13 cellular contexts compared by ENCODE assay signal in the genomic region with DNA sequence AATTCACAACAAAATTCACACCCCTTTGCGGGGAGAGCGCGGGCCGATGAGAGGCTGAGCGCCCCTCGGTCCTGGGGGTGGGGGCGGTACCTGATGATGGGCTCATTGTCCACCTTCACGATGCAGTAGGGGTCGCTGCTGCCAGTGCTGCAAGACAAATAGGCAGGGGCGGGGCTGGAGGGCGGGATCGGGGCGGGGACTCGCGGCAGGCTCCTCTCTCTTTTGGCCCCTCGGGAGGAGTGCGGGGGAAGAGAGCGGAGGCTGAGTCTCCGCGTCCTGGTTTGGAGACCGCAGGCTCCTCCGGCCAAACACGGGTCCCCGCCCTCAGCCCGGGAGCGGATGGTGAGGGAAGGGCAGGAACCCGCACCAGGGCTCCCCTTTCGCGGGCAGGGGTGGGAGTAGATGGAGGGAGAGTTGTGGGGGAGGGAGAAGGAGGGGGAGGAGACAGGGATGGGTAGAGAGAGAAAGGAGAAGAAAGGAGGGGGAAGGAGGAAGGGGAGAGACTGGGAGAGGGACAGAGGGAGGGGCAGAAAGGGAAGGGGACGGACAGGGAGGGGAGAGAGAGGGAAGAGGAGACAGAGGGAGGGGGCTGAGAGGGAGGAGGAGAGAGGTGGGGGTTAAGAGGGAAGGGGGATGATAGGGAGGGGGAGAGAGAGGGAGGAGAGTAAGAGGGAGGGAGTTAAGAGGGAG. TPM values are rescaled to one million over a fixed set of nuclear protein-coding genes. Genes with fewer than 3 reads are reported as not detected.
DNase-seq lines count a peak whose midpoint lies in the region; ATAC-seq and TF ChIP-seq lines count a peak whose summit lies in the region.
"Not testable (repeated sequence)": the region's sequence is repeated elsewhere in the genome, so short reads cannot be mapped to it uniquely, and the experiment has no call there.
"Had no signal": no experiment of that assay in that cellular context is flagged by ENCODE, and none has a peak within 500 bp of the region (broad histone marks: within the 10 kb centered on the region; RNA-seq: fewer than 3 reads in every experiment).

No MANE protein-coding gene starts in this region.

- TF ChIP-seq CTCF in GM23338 (conservative IDR thresholded peaks at IDR 0.05; ENCODE audit: low read depth in 2 of 2) = not testable (repeated sequence)

- not testable (repeated sequence) for H3K27me3 ChIP-seq in GM23338 (ENCODE audit: insufficient read depth); right cardiac atrium (ENCODE audit: control insufficient read depth, insufficient read depth)

- not testable (repeated sequence) for H3K27ac ChIP-seq in GM23338 (ENCODE audit: low read depth); right cardiac atrium (ENCODE audit: low read length)

- not testable (repeated sequence) for H3K9me2 ChIP-seq in GM23338 (ENCODE audit: insufficient read depth)

- H3K4me1 Mint-ChIP-seq in GM23338; activated T-cell treated with anti-CD3 and anti-CD28 coated beads, Interleukin-2, amount 50 U/mL, for 72 hours (ENCODE audit: low read depth); stimulated activated effector memory CD8-positive, alpha-beta T cell treated with anti-CD3 and anti-CD28 coated beads, Interleukin-12 subunit alpha, Interleukin-12 subunit beta, amount 100 ng/mL, for 72 hours: not testable (repeated sequence)

- H3K4me2 ChIP-seq in GM23338 = not testable (repeated sequence)

- ATAC-seq in GM18505 (IDR thresholded peaks at IDR 0.05; ENCODE audit: unreplicated experiment) (peak; percentile 35), GM19397 (IDR thresholded peaks at IDR 0.05; ENCODE audit: unreplicated experiment) (peak; percentile 36), GM23338 (peak; percentile 72), HG03025 (IDR thresholded peaks at IDR 0.05; ENCODE audit: low FRiP score, unreplicated experiment) (peak; percentile 26), HG03460 (IDR thresholded peaks at IDR 0.05; ENCODE audit: unreplicated experiment) (peak; percentile 35), right cardiac atrium (peak; percentile 74 to 80)
- ATAC-seq in activated T-cell treated with anti-CD3 and anti-CD28 coated beads, Interleukin-2, amount 50 U/mL, for 72 hours (replicated peaks in 1 of 2) = peak; percentile 76 to 78
- ATAC-seq in stimulated activated effector memory CD8-positive, alpha-beta T cell treated with anti-CD3 and anti-CD28 coated beads, Interleukin-12 subunit alpha, Interleukin-12 subunit beta, amount 100 ng/mL, for 72 hours = peak; percentile 62

- not testable (repeated sequence) for H3K36me3 ChIP-seq in GM23338 (ENCODE audit: insufficient read depth)

- H3K79me2 ChIP-seq in GM23338 (replicated peaks; ENCODE audit: insufficient read depth) = not testable (repeated sequence)

- H3K4me3 Mint-ChIP-seq in GM23338; activated T-cell treated with anti-CD3 and anti-CD28 coated beads, Interleukin-2, amount 50 U/mL, for 72 hours; stimulated activated effector memory CD8-positive, alpha-beta T cell treated with anti-CD3 and anti-CD28 coated beads, Interleukin-12 subunit alpha, Interleukin-12 subunit beta, amount 100 ng/mL, for 72 hours: not testable (repeated sequence)

- not testable (repeated sequence) for TF ChIP-seq POLR2A in GM18505 (IDR thresholded peaks at IDR 0.05; ENCODE audit: borderline replicate concordance, extremely low read depth, insufficient read depth, insufficient read length)

- H3K36me3 Mint-ChIP-seq in GM23338 (ENCODE audit: low read depth); activated T-cell treated with anti-CD3 and anti-CD28 coated beads, Interleukin-2, amount 50 U/mL, for 72 hours (ENCODE audit: insufficient read depth in 2 of 2); stimulated activated effector memory CD8-positive, alpha-beta T cell treated with anti-CD3 and anti-CD28 coated beads, Interleukin-12 subunit alpha, Interleukin-12 subunit beta, amount 100 ng/mL, for 72 hours: not testable (repeated sequence)

- no CpG with 5 or more reads among the region's 30 CpGs for WGBS in right cardiac atrium

- not testable (repeated sequence) for H3K9me3 ChIP-seq in right cardiac atrium (ENCODE audit: control insufficient read depth, low read length)

- not testable (repeated sequence) for H3K4me3 ChIP-seq in GM23338; right cardiac atrium (ENCODE audit: low read length)

- H3K27me3 Mint-ChIP-seq in GM23338 (ENCODE audit: insufficient read depth, low read depth, poor library complexity); activated T-cell treated with anti-CD3 and anti-CD28 coated beads, Interleukin-2, amount 50 U/mL, for 72 hours (ENCODE audit: low read depth): not testable (repeated sequence)

- H3K4me1 ChIP-seq in GM23338 (ENCODE audit: insufficient read depth); right cardiac atrium (ENCODE audit: control insufficient read depth, insufficient read depth, low read length): not testable (repeated sequence)

- not testable (repeated sequence) for H3K9me3 Mint-ChIP-seq in GM23338; activated T-cell treated with anti-CD3 and anti-CD28 coated beads, Interleukin-2, amount 50 U/mL, for 72 hours; stimulated activated effector memory CD8-positive, alpha-beta T cell treated with anti-CD3 and anti-CD28 coated beads, Interleukin-12 subunit alpha, Interleukin-12 subunit beta, amount 100 ng/mL, for 72 hours

- not testable (repeated sequence) for H3K27ac Mint-ChIP-seq in GM23338; activated T-cell treated with anti-CD3 and anti-CD28 coated beads, Interleukin-2, amount 50 U/mL, for 72 hours; stimulated activated effector memory CD8-positive, alpha-beta T cell treated with anti-CD3 and anti-CD28 coated beads, Interleukin-12 subunit alpha, Interleukin-12 subunit beta, amount 100 ng/mL, for 72 hours

- intact Hi-C loops in right cardiac atrium (cut with DNase I) = not testable (repeated sequence)

- not testable (repeated sequence) for H2AFZ ChIP-seq in GM23338

- not testable (repeated sequence) for H4K20me1 ChIP-seq in GM23338 (replicated peaks; ENCODE audit: insufficient read depth)

- not testable (repeated sequence) for H3F3A ChIP-seq in GM23338 (replicated peaks; ENCODE audit: low read depth)

- not testable (repeated sequence) for DNase-seq in GM23338 (ENCODE audit: low spot score); activated T-cell treated with anti-CD3 and anti-CD28 coated beads, Interleukin-2, amount 50 U/mL, for 72 hours; right cardiac atrium; stimulated activated effector memory CD8-positive, alpha-beta T cell treated with anti-CD3 and anti-CD28 coated beads, Interleukin-12 subunit alpha, Interleukin-12 subunit beta, amount 100 ng/mL, for 72 hours (ENCODE audit: low spot score in 2 of 2)

RNA-seq across cellular contexts. Expression of gene RASA4, which starts 5.4 kb away (rescaled TPM):
- total RNA-seq in GM23338 (2014; rRNA removed; shearing (Covaris generic)) = 2.4 and 4.4 TPM in 2 replicates
- polyA plus RNA-seq in GM23338 (2016; fragmentation: Nextera tagmentation; extraction: Ambion mirVana) = 1.6 and 2.6 TPM in 2 replicates
- total RNA-seq in activated T-cell treated with anti-CD3 and anti-CD28 coated beads, Interleukin-2, amount 50 U/mL, for 72 hours = 10 to 100 TPM; 52.0 to 79.2 TPM
- total RNA-seq in right cardiac atrium = 10 to 100 TPM; 10.5 to 27.2 (median 22.7) TPM
- polyA plus RNA-seq in right cardiac atrium = 14.2 TPM

RNA-seq across cellular contexts. Expression of gene UPK3BL1, which starts 31.4 kb away (rescaled TPM):
- total RNA-seq in GM23338 (2014; rRNA removed; shearing (Covaris generic)) = 10.6 and 12.6 TPM in 2 replicates
- polyA plus RNA-seq in GM23338 (2016; fragmentation: Nextera tagmentation; extraction: Ambion mirVana) = 5.0 and 7.7 TPM in 2 replicates
- 10 to 100 TPM; 13.3 to 58.8 TPM for total RNA-seq in activated T-cell treated with anti-CD3 and anti-CD28 coated beads, Interleukin-2, amount 50 U/mL, for 72 hours
- 10 to 100 TPM in 2 of 4 donors, 1 to 10 TPM in 2; 5.1 to 22.6 (median 9.9) TPM for total RNA-seq in right cardiac atrium
- polyA plus RNA-seq in right cardiac atrium = 24.2 TPM

RNA-seq across cellular contexts. Expression of gene POLR2J3, which starts 38.8 kb away (rescaled TPM):
- total RNA-seq in GM23338 (2014; rRNA removed; shearing (Covaris generic)) = 8.7 and 18.9 TPM in 2 replicates
- polyA plus RNA-seq in GM23338 (2016; fragmentation: Nextera tagmentation; extraction: Ambion mirVana) = 135 and 155 TPM in 2 replicates
- 10 to 100 TPM; 37.5 to 67.1 TPM for total RNA-seq in activated T-cell treated with anti-CD3 and anti-CD28 coated beads, Interleukin-2, amount 50 U/mL, for 72 hours
- 10 to 100 TPM; 10.2 to 17.3 (median 12.3) TPM for total RNA-seq in right cardiac atrium
- 54.8 TPM for polyA plus RNA-seq in right cardiac atrium

RNA-seq across cellular contexts. Expression of gene SPDYE2B, which starts 39.0 kb away (rescaled TPM):
- not detected in 2 replicates for total RNA-seq in GM23338 (2014; rRNA removed; shearing (Covaris generic))
- 1.7 TPM in 1 of 2 replicates, not detected in the other for polyA plus RNA-seq in GM23338 (2016; fragmentation: Nextera tagmentation; extraction: Ambion mirVana)
- not detected for total RNA-seq in activated T-cell treated with anti-CD3 and anti-CD28 coated beads, Interleukin-2, amount 50 U/mL, for 72 hours
- not detected for total RNA-seq in right cardiac atrium
- not detected for polyA plus RNA-seq in right cardiac atrium
- total RNA-seq: colonic mucosa, mammary epithelial cell, neural crest cell, renal cortical epithelial cell, subcutaneous adipose tissue had no signal
- polyA plus RNA-seq: mammary epithelial cell had no signal

Comparison
In these comparisons a context has a peak if more than half of its experiments do, and no peak if none do; other contexts are left out.
1. ATAC-seq: peak in every context shown above with its lines; median percentile 77 in activated T-cell treated with anti-CD3 and anti-CD28 coated beads, Interleukin-2, amount 50 U/mL, for 72 hours; 77 in right cardiac atrium; 72 in GM23338; 62 in stimulated activated effector memory CD8-positive, alpha-beta T cell treated with anti-CD3 and anti-CD28 coated beads, Interleukin-12 subunit alpha, Interleukin-12 subunit beta, amount 100 ng/mL, for 72 hours; 36 in GM19397; 35 in GM18505; 35 in HG03460; 26 in HG03025.